In the genomic region with DNA sequence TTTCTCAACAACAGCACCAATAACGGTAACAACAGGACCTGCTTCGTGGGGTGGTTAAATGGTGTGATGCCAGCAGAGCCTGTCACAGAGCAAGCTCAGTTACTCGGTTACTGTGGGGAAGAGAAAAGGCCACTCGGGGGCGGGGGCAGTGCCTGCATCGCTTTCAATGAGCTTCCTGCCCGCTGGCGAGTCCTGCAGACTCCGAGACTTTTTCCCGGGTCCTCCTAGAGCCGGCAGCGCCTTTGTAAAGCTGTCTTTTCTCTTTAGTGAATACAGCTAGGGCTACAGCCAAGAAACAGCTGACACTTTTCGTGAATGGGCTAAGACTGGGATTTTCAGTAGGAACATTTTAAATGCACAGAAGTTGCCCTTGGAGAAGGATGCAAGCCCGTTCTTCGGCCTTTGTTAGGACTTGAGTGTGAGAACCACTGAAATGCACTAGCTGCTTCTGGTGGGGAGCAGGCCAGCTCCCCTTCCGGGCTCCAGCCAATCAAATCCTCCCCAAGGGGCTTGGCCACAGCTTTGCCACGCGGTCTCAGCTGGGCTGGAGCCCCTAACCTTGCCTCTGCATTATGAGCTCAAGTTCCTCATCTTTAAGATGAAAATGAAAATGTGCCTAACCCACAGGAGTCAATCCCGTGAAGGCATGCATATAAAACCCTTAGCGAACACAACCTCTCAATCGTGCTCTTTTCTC, we compare ENCODE assay signal across 1 cellular context.
TF ChIP-seq lines count a peak whose summit lies in the region.

No MANE protein-coding gene starts in this region.

TF ChIP-seq in K562, 482 proteins besides CTCF, POLR2A, EP300 and RAD21:
- TF ChIP-seq CHD1 (IDR thresholded peaks at IDR 0.05; ENCODE audit: low read length) (no peak), ELF1 (tag; IDR thresholded peaks at IDR 0.05) (no peak), BDP1 (IDR thresholded peaks at IDR 0.05; ENCODE audit: insufficient read depth, insufficient read length) (no peak), SMARCC2 (IDR thresholded peaks at IDR 0.05; ENCODE audit: low read depth) (no peak)
- TF ChIP-seq, protein P1, sequence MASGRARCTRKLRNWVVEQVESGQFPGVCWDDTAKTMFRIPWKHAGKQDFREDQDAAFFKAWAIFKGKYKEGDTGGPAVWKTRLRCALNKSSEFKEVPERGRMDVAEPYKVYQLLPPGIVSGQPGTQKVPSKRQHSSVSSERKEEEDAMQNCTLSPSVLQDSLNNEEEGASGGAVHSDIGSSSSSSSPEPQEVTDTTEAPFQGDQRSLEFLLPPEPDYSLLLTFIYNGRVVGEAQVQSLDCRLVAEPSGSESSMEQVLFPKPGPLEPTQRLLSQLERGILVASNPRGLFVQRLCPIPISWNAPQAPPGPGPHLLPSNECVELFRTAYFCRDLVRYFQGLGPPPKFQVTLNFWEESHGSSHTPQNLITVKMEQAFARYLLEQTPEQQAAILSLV (tag; IDR thresholded peaks at IDR 0.05) = no peak
- TF ChIP-seq, protein P2, sequence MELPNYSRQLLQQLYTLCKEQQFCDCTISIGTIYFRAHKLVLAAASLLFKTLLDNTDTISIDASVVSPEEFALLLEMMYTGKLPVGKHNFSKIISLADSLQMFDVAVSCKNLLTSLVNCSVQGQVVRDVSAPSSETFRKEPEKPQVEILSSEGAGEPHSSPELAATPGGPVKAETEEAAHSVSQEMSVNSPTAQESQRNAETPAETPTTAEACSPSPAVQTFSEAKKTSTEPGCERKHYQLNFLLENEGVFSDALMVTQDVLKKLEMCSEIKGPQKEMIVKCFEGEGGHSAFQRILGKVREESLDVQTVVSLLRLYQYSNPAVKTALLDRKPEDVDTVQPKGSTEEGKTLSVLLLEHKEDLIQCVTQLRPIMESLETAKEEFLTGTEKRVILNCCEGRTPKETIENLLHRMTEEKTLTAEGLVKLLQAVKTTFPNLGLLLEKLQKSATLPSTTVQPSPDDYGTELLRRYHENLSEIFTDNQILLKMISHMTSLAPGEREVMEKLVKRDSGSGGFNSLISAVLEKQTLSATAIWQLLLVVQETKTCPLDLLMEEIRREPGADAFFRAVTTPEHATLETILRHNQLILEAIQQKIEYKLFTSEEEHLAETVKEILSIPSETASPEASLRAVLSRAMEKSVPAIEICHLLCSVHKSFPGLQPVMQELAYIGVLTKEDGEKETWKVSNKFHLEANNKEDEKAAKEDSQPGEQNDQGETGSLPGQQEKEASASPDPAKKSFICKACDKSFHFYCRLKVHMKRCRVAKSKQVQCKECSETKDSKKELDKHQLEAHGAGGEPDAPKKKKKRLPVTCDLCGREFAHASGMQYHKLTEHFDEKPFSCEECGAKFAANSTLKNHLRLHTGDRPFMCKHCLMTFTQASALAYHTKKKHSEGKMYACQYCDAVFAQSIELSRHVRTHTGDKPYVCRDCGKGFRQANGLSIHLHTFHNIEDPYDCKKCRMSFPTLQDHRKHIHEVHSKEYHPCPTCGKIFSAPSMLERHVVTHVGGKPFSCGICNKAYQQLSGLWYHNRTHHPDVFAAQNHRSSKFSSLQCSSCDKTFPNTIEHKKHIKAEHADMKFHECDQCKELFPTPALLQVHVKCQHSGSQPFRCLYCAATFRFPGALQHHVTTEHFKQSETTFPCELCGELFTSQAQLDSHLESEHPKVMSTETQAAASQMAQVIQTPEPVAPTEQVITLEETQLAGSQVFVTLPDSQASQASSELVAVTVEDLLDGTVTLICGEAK (IDR thresholded peaks at IDR 0.05) = no peak
- TF ChIP-seq, protein P2 (CRISPR knock-in tag; IDR thresholded peaks at IDR 0.05) = no peak
- TF ChIP-seq, protein P3, sequence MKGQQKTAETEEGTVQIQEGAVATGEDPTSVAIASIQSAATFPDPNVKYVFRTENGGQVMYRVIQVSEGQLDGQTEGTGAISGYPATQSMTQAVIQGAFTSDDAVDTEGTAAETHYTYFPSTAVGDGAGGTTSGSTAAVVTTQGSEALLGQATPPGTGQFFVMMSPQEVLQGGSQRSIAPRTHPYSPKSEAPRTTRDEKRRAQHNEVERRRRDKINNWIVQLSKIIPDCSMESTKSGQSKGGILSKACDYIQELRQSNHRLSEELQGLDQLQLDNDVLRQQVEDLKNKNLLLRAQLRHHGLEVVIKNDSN (CRISPR knock-in tag; IDR thresholded peaks at IDR 0.05) = peak; percentile 29; the same call in 1 of the 2 replicates
